ENCODE assay signal across 1 cellular context in the genomic region with DNA sequence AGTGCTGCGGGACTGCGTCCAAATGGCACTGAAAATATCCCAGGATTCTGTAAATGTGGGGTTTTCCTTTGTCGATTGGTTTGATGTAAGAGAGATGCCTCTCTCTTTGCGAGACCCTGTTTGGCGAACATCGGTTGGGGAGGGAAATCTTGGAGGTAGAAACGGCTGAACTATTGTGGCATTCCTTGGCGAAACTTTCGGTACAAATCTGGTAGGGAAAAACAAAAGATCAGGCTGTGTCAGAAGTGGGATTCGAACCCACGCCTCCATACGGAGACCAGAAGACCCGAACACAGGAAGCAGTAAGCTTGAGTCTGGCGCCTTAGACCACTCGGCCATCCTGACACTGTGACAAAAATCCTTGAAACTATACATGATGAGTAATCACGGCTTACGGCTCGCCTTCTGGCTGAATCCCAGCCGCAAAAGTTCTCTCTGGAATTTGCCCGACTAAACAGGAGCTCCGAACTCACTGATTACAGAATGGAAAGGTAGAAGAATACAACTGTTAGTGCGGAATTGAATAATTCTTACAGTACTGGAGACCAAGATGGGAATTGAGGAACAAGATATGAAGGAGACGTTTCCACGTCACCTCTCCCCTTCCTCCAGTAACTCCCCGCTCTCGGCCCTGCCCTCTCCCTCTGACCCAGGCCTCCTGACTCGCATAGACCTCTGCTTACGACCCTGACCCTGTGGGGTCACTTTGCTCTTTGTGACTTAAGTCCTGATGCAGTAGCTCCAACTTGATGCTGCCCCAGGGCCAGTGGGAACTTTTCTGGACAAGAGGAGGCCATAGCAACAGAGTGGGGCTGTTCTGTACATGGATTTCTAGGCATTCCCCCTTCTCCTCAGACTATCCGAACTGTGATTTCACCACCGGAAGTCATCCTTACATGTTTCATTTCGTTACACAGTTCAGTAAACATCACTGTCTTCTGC.
TF ChIP-seq lines count a peak whose summit lies in the region.

No MANE protein-coding gene starts in this region.

TF ChIP-seq in H1, 55 proteins besides CTCF, POLR2A, EP300 and RAD21 (continued from another document):
- TF ChIP-seq TBP (IDR thresholded peaks at IDR 0.05; ENCODE audit: low read depth, low read length): peak; percentile 100
- TF ChIP-seq RBBP5 (IDR thresholded peaks at IDR 0.05; ENCODE audit: borderline replicate concordance, low read depth, low read length): peak; percentile 92
- TF ChIP-seq, protein P1, sequence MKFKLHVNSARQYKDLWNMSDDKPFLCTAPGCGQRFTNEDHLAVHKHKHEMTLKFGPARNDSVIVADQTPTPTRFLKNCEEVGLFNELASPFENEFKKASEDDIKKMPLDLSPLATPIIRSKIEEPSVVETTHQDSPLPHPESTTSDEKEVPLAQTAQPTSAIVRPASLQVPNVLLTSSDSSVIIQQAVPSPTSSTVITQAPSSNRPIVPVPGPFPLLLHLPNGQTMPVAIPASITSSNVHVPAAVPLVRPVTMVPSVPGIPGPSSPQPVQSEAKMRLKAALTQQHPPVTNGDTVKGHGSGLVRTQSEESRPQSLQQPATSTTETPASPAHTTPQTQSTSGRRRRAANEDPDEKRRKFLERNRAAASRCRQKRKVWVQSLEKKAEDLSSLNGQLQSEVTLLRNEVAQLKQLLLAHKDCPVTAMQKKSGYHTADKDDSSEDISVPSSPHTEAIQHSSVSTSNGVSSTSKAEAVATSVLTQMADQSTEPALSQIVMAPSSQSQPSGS (IDR thresholded peaks at IDR 0.05; ENCODE audit: low read length): peak; percentile 74; the same call in 1 of the 2 replicates
- TF ChIP-seq POU5F1 (IDR thresholded peaks at IDR 0.05; ENCODE audit: low read depth, low read length): 0 out of 2 replicates have a peak, but pooled peaks have one; percentile 1
- peak; percentile 73; the same call in 1 of the 2 replicates for TF ChIP-seq CEBPB (IDR thresholded peaks at IDR 0.05; ENCODE audit: low read depth, low read length)
TF ChIP-seq in H1: peak in this region for 17.
